ENCODE assay signal across 3 cellular contexts in genomic region chr15:49063402-49064280, GRCh38.
TF ChIP-seq lines count a peak whose summit lies in the region.

No MANE protein-coding gene starts in this region.

TF ChIP-seq in SK-N-SH treated with all-trans-retinoic acid at 6 μM for 48 hours, 23 proteins besides CTCF, POLR2A, EP300 and RAD21:
- TF ChIP-seq TCF4 (CRISPR knock-in tag; IDR thresholded peaks at IDR 0.05; ENCODE audit: borderline replicate concordance) (no peak), PATZ1 (CRISPR knock-in tag; IDR thresholded peaks at IDR 0.05; ENCODE audit: borderline replicate concordance) (no peak), RARB (CRISPR knock-in tag; IDR thresholded peaks at IDR 0.05) (no peak)
TF ChIP-seq in SK-N-SH treated with all-trans-retinoic acid at 6 μM for 48 hours: peak in this region for 0.

TF ChIP-seq in SK-N-SH, 30 proteins besides CTCF, POLR2A, EP300 and RAD21:
- no peak for TF ChIP-seq FOXM1 (IDR thresholded peaks at IDR 0.05; ENCODE audit: low read depth)
- TF ChIP-seq POLR2AphosphoS5 (IDR thresholded peaks at IDR 0.05; ENCODE audit: low read depth, low read length) = no peak
- TF ChIP-seq IRF3 (IDR thresholded peaks at IDR 0.05; ENCODE audit: low read depth, low read length) = no peak
- TF ChIP-seq MXI1 (IDR thresholded peaks at IDR 0.05; ENCODE audit: low read depth, low read length) = no peak
- TF ChIP-seq ELF1 (IDR thresholded peaks at IDR 0.05) = no peak
- TF ChIP-seq ZBTB33 (IDR thresholded peaks at IDR 0.05; ENCODE audit: borderline replicate concordance, low read depth) = no peak
- TF ChIP-seq MAX (IDR thresholded peaks at IDR 0.05; ENCODE audit: low read depth) = no peak
- TF ChIP-seq YY1 (IDR thresholded peaks at IDR 0.05; ENCODE audit: low read depth) = no peak
- no peak for TF ChIP-seq RXRA (IDR thresholded peaks at IDR 0.05; ENCODE audit: borderline replicate concordance, low read depth)
- TF ChIP-seq RCOR1 (IDR thresholded peaks at IDR 0.05; ENCODE audit: low read length) = no peak
- TF ChIP-seq RFX5 (IDR thresholded peaks at IDR 0.05; ENCODE audit: low read length) = no peak
- no peak for TF ChIP-seq EZH2phosphoT487 (IDR thresholded peaks at IDR 0.05; ENCODE audit: borderline replicate concordance, low read depth)
- TF ChIP-seq MEF2A (IDR thresholded peaks at IDR 0.05; ENCODE audit: borderline replicate concordance, low read depth) = no peak
- TF ChIP-seq NRF1 (IDR thresholded peaks at IDR 0.05; ENCODE audit: low read depth, low read length) = no peak
- no peak for TF ChIP-seq NFIC (IDR thresholded peaks at IDR 0.05; ENCODE audit: borderline replicate concordance)

TF ChIP-seq in H1, 55 proteins besides CTCF, POLR2A, EP300 and RAD21:
- TF ChIP-seq HDAC2 (IDR thresholded peaks at IDR 0.05; ENCODE audit: borderline replicate concordance in 1 of 2, low read depth in 2 of 2, low read length in 2 of 2) (no peak), CEBPB (IDR thresholded peaks at IDR 0.05; ENCODE audit: low read depth, low read length) (no peak), CHD1 (IDR thresholded peaks at IDR 0.05; ENCODE audit: low read depth, low read length) (no peak), CREB1 (IDR thresholded peaks at IDR 0.05) (no peak), USF2 (IDR thresholded peaks at IDR 0.05; ENCODE audit: low read length) (no peak), TAF1 (IDR thresholded peaks at IDR 0.05; ENCODE audit: low read depth, low read length) (no peak), POU5F1 (IDR thresholded peaks at IDR 0.05; ENCODE audit: low read depth, low read length) (no peak), SP2 (IDR thresholded peaks at IDR 0.05; ENCODE audit: low read length) (no peak), GTF2F1 (IDR thresholded peaks at IDR 0.05; ENCODE audit: borderline replicate concordance, low read depth, low read length) (no peak)
